Comparison of ENCODE assay signal across 1 cellular context in the genomic region with DNA sequence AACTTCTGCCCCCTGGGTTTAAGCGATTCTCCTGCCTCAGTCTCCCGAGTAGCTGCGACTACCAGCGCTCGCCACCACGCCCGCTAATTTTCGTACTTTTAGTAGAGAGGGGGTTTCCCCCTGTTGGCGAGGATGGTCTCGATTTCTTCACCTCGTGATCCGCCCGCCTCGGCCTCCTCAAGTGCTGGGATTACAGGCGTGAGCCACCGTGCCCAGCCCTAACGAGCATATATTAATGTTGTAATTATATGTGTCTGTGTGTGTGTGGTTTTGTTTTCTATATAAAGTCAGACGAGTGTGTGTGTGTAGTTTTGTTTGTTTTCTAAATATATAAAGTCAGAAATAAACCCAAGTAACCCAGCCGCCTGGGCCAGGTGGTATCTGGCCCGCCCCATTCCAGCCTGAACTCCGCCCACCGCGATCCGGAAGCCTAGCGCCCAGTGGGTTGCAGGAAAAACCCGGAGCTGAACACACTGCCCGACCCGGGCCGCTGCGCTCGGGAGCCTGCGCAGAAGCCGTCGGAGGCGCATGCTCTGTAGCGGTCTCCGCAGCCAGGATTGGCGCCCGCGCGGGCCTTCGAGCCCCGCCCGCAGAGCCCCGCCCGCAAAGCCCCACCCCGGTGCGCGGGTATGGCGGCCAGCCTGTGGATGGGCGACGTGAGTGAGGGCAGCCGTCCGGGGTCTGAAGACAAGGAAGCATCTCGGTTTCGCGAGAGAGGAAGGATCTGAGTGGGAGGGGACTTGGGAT.
A peak's percentile ranks its signal among the peaks of the same experiment; 100 is the strongest.
TF ChIP-seq lines count a peak whose summit lies in the region.

Gene TRNAU1AP (plus strand): TSS at position 604 of the 747 bp plus-strand sequence. CDS start 26 bp downstream, at position 630.

TF ChIP-seq in K562, 482 proteins besides CTCF, POLR2A, EP300 and RAD21 (continued from another document and continues in another):
- TF ChIP-seq, protein P1, sequence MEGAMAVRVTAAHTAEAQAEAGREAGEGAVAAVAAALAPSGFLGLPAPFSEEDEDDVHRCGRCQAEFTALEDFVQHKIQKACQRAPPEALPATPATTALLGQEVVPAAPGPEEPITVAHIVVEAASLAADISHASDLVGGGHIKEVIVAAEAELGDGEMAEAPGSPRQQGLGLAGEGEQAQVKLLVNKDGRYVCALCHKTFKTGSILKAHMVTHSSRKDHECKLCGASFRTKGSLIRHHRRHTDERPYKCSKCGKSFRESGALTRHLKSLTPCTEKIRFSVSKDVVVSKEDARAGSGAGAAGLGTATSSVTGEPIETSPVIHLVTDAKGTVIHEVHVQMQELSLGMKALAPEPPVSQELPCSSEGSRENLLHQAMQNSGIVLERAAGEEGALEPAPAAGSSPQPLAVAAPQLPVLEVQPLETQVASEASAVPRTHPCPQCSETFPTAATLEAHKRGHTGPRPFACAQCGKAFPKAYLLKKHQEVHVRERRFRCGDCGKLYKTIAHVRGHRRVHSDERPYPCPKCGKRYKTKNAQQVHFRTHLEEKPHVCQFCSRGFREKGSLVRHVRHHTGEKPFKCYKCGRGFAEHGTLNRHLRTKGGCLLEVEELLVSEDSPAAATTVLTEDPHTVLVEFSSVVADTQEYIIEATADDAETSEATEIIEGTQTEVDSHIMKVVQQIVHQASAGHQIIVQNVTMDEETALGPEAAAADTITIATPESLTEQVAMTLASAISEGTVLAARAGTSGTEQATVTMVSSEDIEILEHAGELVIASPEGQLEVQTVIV (CRISPR knock-in tag; IDR thresholded peaks at IDR 0.05; ENCODE audit: borderline replicate concordance): no peak
- TF ChIP-seq RNF2 (IDR thresholded peaks at IDR 0.05) (no peak; the same call in 1 of the 2 replicates), HNRNPUL1 (IDR thresholded peaks at IDR 0.05; ENCODE audit: low read length) (no peak), THRAP3 (IDR thresholded peaks at IDR 0.05; ENCODE audit: borderline replicate concordance) (no peak; the same call in 1 of the 2 replicates), ZNF23 (CRISPR knock-in tag; IDR thresholded peaks at IDR 0.05) (no peak; the same call in 1 of the 2 replicates), MED1 (CRISPR knock-in tag; IDR thresholded peaks at IDR 0.05; ENCODE audit: borderline replicate concordance) (no peak), JUND (IDR thresholded peaks at IDR 0.05; ENCODE audit: borderline replicate concordance, low read depth, low read length) (peak; percentile 69), JUND (tag; IDR thresholded peaks at IDR 0.05; ENCODE audit: borderline replicate concordance, low read depth, low read length) (no peak; the same call in 2 of the 3 replicates), ZC3H11A (IDR thresholded peaks at IDR 0.05; ENCODE audit: low read depth, low read length) (peak; percentile 66; the same call in 1 of the 2 replicates), ZNF695 (CRISPR knock-in tag; IDR thresholded peaks at IDR 0.05) (no peak), PTBP1 (IDR thresholded peaks at IDR 0.05; ENCODE audit: low read depth, low read length) (no peak), POLR2G (IDR thresholded peaks at IDR 0.05; ENCODE audit: low read depth, low read length) (peak; percentile 93), SRF (CRISPR knock-in tag; IDR thresholded peaks at IDR 0.05) (peak in 1 of 2 experiments; percentile 84; a peak in 2 of 4 replicates), POLR2B (IDR thresholded peaks at IDR 0.05; ENCODE audit: low read depth, partially characterized antibody) (peak; percentile 83), MAFG (tag; conservative IDR thresholded peaks at IDR 0.05) (no peak), NCOA2 (IDR thresholded peaks at IDR 0.05; ENCODE audit: partially characterized antibody in 2 of 2) (no peak), SREBF2 (CRISPR knock-in tag; IDR thresholded peaks at IDR 0.05) (no peak), CHD1 (IDR thresholded peaks at IDR 0.05; ENCODE audit: low read length) (no peak), ZKSCAN1 (IDR thresholded peaks at IDR 0.05; ENCODE audit: low read depth, low read length) (no peak; the same call in 1 of the 2 replicates), CSDE1 (IDR thresholded peaks at IDR 0.05) (no peak), STAG1 (CRISPR knock-in tag; IDR thresholded peaks at IDR 0.05; ENCODE audit: borderline replicate concordance) (no peak), FOXO4 (CRISPR knock-in tag; IDR thresholded peaks at IDR 0.05) (no peak), HIVEP1 (CRISPR knock-in tag; IDR thresholded peaks at IDR 0.05) (peak; percentile 60; the same call in 1 of the 2 replicates), SAFB (IDR thresholded peaks at IDR 0.05; ENCODE audit: borderline replicate concordance, low read depth, low read length) (no peak), ZBTB17 (CRISPR knock-in tag; IDR thresholded peaks at IDR 0.05) (no peak), ZNF740 (CRISPR knock-in tag; IDR thresholded peaks at IDR 0.05) (0 out of 2 replicates have a peak, but pooled peaks have one; percentile 63), ZNF740 (tag; IDR thresholded peaks at IDR 0.05) (no peak), ZNF668 (CRISPR knock-in tag; IDR thresholded peaks at IDR 0.05) (peak; percentile 84), ZNF655 (CRISPR knock-in tag; IDR thresholded peaks at IDR 0.05) (no peak)
- TF ChIP-seq, protein P2, sequence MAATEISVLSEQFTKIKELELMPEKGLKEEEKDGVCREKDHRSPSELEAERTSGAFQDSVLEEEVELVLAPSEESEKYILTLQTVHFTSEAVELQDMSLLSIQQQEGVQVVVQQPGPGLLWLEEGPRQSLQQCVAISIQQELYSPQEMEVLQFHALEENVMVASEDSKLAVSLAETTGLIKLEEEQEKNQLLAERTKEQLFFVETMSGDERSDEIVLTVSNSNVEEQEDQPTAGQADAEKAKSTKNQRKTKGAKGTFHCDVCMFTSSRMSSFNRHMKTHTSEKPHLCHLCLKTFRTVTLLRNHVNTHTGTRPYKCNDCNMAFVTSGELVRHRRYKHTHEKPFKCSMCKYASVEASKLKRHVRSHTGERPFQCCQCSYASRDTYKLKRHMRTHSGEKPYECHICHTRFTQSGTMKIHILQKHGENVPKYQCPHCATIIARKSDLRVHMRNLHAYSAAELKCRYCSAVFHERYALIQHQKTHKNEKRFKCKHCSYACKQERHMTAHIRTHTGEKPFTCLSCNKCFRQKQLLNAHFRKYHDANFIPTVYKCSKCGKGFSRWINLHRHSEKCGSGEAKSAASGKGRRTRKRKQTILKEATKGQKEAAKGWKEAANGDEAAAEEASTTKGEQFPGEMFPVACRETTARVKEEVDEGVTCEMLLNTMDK (IDR thresholded peaks at IDR 0.05; ENCODE audit: borderline replicate concordance, insufficient read depth, low read depth, low read length, poor library complexity, severe bottlenecking): no peak
- TF ChIP-seq, protein P3, sequence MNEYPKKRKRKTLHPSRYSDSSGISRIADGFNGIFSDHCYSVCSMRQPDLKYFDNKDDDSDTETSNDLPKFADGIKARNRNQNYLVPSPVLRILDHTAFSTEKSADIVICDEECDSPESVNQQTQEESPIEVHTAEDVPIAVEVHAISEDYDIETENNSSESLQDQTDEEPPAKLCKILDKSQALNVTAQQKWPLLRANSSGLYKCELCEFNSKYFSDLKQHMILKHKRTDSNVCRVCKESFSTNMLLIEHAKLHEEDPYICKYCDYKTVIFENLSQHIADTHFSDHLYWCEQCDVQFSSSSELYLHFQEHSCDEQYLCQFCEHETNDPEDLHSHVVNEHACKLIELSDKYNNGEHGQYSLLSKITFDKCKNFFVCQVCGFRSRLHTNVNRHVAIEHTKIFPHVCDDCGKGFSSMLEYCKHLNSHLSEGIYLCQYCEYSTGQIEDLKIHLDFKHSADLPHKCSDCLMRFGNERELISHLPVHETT (CRISPR knock-in tag; conservative IDR thresholded peaks at IDR 0.05 in 1 of 2, IDR thresholded peaks at IDR 0.05 in 1 of 2): peak in 1 of 2 experiments; percentile 64; a peak in 2 of 4 replicates
- TF ChIP-seq, protein P4, sequence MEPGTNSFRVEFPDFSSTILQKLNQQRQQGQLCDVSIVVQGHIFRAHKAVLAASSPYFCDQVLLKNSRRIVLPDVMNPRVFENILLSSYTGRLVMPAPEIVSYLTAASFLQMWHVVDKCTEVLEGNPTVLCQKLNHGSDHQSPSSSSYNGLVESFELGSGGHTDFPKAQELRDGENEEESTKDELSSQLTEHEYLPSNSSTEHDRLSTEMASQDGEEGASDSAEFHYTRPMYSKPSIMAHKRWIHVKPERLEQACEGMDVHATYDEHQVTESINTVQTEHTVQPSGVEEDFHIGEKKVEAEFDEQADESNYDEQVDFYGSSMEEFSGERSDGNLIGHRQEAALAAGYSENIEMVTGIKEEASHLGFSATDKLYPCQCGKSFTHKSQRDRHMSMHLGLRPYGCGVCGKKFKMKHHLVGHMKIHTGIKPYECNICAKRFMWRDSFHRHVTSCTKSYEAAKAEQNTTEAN (CRISPR knock-in tag; IDR thresholded peaks at IDR 0.05): no peak
- TF ChIP-seq, protein P5, sequence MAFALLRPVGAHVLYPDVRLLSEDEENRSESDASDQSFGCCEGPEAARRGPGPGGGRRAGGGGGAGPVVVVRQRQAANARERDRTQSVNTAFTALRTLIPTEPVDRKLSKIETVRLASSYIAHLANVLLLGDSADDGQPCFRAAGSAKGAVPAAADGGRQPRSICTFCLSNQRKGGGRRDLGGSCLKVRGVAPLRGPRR (CRISPR knock-in tag; IDR thresholded peaks at IDR 0.05): no peak
- TF ChIP-seq, protein P6, sequence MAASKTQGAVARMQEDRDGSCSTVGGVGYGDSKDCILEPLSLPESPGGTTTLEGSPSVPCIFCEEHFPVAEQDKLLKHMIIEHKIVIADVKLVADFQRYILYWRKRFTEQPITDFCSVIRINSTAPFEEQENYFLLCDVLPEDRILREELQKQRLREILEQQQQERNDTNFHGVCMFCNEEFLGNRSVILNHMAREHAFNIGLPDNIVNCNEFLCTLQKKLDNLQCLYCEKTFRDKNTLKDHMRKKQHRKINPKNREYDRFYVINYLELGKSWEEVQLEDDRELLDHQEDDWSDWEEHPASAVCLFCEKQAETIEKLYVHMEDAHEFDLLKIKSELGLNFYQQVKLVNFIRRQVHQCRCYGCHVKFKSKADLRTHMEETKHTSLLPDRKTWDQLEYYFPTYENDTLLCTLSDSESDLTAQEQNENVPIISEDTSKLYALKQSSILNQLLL (CRISPR knock-in tag; IDR thresholded peaks at IDR 0.05; ENCODE audit: borderline replicate concordance): no peak
- TF ChIP-seq, protein P7, sequence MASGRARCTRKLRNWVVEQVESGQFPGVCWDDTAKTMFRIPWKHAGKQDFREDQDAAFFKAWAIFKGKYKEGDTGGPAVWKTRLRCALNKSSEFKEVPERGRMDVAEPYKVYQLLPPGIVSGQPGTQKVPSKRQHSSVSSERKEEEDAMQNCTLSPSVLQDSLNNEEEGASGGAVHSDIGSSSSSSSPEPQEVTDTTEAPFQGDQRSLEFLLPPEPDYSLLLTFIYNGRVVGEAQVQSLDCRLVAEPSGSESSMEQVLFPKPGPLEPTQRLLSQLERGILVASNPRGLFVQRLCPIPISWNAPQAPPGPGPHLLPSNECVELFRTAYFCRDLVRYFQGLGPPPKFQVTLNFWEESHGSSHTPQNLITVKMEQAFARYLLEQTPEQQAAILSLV (tag; IDR thresholded peaks at IDR 0.05): peak; percentile 85
- TF ChIP-seq, protein P8, sequence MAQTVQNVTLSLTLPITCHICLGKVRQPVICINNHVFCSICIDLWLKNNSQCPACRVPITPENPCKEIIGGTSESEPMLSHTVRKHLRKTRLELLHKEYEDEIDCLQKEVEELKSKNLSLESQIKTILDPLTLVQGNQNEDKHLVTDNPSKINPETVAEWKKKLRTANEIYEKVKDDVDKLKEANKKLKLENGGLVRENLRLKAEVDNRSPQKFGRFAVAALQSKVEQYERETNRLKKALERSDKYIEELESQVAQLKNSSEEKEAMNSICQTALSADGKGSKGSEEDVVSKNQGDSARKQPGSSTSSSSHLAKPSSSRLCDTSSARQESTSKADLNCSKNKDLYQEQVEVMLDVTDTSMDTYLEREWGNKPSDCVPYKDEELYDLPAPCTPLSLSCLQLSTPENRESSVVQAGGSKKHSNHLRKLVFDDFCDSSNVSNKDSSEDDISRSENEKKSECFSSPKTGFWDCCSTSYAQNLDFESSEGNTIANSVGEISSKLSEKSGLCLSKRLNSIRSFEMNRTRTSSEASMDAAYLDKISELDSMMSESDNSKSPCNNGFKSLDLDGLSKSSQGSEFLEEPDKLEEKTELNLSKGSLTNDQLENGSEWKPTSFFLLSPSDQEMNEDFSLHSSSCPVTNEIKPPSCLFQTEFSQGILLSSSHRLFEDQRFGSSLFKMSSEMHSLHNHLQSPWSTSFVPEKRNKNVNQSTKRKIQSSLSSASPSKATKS (CRISPR knock-in tag; IDR thresholded peaks at IDR 0.05): no peak
- TF ChIP-seq, protein P9, sequence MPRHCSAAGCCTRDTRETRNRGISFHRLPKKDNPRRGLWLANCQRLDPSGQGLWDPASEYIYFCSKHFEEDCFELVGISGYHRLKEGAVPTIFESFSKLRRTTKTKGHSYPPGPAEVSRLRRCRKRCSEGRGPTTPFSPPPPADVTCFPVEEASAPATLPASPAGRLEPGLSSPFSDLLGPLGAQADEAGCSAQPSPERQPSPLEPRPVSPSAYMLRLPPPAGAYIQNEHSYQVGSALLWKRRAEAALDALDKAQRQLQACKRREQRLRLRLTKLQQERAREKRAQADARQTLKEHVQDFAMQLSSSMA (CRISPR knock-in tag; IDR thresholded peaks at IDR 0.05): no peak
